In the genomic region with DNA sequence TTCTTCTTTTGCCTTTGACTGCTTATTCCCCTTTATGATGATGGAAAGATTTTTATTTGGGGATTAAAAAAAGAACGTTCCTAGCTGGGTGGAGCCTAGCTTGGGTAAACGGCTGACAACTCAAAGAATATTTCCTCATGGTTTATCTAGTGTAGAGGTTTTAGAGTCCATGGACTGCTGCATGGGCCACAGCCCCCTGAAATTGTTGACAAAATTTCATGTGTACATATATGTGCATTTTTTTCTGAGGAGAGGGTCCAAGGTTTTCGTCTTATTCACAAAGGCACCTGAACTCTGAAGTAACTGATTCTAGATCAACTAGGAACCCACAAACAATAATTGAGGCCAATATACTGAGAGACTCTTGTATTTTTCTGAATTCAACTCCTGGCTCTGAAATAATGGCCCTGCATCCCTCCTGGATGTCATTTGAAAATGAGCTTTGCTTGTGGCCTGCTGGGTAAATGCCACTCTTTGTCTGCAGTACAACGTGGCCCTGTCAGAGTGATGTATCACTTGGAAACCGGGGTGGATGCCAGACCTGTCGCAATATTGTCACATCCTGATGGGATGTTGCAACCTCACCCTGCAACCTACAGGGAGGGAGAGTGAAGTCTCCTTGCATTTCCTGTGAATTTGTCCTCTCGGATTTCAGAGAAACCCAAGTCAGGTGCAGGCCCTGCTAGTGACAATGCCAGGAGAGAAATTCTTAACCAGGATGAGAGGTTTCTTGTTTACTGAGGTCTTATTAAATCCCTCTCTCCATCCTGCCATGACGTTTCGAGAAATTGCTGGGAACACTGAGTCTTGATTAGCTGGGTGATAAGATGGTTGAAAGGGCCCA, we compare ENCODE assay signal across 1 cellular context.
A peak's percentile ranks its signal among the peaks of the same experiment; 100 is the strongest.
TF ChIP-seq lines count a peak whose summit lies in the region.

No MANE protein-coding gene starts in this region.

TF ChIP-seq in HepG2, 621 proteins besides CTCF, POLR2A, EP300 and RAD21 (continued from another document and continues in another):
- TF ChIP-seq, protein P1, sequence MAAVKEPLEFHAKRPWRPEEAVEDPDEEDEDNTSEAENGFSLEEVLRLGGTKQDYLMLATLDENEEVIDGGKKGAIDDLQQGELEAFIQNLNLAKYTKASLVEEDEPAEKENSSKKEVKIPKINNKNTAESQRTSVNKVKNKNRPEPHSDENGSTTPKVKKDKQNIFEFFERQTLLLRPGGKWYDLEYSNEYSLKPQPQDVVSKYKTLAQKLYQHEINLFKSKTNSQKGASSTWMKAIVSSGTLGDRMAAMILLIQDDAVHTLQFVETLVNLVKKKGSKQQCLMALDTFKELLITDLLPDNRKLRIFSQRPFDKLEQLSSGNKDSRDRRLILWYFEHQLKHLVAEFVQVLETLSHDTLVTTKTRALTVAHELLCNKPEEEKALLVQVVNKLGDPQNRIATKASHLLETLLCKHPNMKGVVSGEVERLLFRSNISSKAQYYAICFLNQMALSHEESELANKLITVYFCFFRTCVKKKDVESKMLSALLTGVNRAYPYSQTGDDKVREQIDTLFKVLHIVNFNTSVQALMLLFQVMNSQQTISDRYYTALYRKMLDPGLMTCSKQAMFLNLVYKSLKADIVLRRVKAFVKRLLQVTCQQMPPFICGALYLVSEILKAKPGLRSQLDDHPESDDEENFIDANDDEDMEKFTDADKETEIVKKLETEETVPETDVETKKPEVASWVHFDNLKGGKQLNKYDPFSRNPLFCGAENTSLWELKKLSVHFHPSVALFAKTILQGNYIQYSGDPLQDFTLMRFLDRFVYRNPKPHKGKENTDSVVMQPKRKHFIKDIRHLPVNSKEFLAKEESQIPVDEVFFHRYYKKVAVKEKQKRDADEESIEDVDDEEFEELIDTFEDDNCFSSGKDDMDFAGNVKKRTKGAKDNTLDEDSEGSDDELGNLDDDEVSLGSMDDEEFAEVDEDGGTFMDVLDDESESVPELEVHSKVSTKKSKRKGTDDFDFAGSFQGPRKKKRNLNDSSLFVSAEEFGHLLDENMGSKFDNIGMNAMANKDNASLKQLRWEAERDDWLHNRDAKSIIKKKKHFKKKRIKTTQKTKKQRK (IDR thresholded peaks at IDR 0.05; ENCODE audit: low read length), result no peak
- TF ChIP-seq, protein P2, sequence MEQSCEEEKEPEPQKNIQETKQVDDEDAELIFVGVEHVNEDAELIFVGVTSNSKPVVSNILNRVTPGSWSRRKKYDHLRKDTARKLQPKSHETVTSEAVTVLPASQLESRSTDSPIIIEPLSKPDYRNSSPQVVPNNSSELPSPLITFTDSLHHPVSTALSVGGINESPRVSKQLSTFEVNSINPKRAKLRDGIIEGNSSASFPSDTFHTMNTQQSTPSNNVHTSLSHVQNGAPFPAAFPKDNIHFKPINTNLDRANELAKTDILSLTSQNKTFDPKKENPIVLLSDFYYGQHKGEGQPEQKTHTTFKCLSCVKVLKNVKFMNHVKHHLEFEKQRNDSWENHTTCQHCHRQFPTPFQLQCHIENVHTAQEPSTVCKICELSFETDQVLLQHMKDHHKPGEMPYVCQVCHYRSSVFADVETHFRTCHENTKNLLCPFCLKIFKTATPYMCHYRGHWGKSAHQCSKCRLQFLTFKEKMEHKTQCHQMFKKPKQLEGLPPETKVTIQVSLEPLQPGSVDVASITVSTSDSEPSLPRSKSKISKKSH (CRISPR knock-in tag; IDR thresholded peaks at IDR 0.05; ENCODE audit: borderline replicate concordance), result no peak
- peak; percentile 97 for TF ChIP-seq KDM4B (CRISPR knock-in tag; IDR thresholded peaks at IDR 0.05)
- TF ChIP-seq, protein P3, sequence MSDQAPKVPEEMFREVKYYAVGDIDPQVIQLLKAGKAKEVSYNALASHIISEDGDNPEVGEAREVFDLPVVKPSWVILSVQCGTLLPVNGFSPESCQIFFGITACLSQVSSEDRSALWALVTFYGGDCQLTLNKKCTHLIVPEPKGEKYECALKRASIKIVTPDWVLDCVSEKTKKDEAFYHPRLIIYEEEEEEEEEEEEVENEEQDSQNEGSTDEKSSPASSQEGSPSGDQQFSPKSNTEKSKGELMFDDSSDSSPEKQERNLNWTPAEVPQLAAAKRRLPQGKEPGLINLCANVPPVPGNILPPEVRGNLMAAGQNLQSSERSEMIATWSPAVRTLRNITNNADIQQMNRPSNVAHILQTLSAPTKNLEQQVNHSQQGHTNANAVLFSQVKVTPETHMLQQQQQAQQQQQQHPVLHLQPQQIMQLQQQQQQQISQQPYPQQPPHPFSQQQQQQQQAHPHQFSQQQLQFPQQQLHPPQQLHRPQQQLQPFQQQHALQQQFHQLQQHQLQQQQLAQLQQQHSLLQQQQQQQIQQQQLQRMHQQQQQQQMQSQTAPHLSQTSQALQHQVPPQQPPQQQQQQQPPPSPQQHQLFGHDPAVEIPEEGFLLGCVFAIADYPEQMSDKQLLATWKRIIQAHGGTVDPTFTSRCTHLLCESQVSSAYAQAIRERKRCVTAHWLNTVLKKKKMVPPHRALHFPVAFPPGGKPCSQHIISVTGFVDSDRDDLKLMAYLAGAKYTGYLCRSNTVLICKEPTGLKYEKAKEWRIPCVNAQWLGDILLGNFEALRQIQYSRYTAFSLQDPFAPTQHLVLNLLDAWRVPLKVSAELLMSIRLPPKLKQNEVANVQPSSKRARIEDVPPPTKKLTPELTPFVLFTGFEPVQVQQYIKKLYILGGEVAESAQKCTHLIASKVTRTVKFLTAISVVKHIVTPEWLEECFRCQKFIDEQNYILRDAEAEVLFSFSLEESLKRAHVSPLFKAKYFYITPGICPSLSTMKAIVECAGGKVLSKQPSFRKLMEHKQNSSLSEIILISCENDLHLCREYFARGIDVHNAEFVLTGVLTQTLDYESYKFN (CRISPR knock-in tag; conservative IDR thresholded peaks at IDR 0.05), result peak; percentile 93
- peak; percentile 94 for TF ChIP-seq MYC (CRISPR knock-in tag; IDR thresholded peaks at IDR 0.05; ENCODE audit: borderline replicate concordance)
- TF ChIP-seq, protein P4, sequence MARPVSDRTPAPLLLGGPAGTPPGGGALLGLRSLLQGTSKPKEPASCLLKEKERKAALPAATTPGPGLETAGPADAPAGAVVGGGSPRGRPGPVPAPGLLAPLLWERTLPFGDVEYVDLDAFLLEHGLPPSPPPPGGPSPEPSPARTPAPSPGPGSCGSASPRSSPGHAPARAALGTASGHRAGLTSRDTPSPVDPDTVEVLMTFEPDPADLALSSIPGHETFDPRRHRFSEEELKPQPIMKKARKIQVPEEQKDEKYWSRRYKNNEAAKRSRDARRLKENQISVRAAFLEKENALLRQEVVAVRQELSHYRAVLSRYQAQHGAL (CRISPR knock-in tag; IDR thresholded peaks at IDR 0.05; ENCODE audit: not compliant biosample characterization), result no peak
- TF ChIP-seq ZNF878 (CRISPR knock-in tag; IDR thresholded peaks at IDR 0.05), result no peak; the same call in 1 of the 2 replicates
- TF ChIP-seq, protein P5, sequence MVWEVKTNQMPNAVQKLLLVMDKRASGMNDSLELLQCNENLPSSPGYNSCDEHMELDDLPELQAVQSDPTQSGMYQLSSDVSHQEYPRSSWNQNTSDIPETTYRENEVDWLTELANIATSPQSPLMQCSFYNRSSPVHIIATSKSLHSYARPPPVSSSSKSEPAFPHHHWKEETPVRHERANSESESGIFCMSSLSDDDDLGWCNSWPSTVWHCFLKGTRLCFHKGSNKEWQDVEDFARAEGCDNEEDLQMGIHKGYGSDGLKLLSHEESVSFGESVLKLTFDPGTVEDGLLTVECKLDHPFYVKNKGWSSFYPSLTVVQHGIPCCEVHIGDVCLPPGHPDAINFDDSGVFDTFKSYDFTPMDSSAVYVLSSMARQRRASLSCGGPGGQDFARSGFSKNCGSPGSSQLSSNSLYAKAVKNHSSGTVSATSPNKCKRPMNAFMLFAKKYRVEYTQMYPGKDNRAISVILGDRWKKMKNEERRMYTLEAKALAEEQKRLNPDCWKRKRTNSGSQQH (CRISPR knock-in tag; IDR thresholded peaks at IDR 0.05; ENCODE audit: low read depth), result peak; percentile 65
- TF ChIP-seq MZF1 (CRISPR knock-in tag; IDR thresholded peaks at IDR 0.05; ENCODE audit: borderline replicate concordance), result no peak
- TF ChIP-seq ZEB1 (IDR thresholded peaks at IDR 0.05; ENCODE audit: insufficient replicate concordance, low read depth), result peak; percentile 41
- peak; percentile 36; the same call in 1 of the 2 replicates for TF ChIP-seq ZNF564 (CRISPR knock-in tag; IDR thresholded peaks at IDR 0.05)
- TF ChIP-seq, protein P6, sequence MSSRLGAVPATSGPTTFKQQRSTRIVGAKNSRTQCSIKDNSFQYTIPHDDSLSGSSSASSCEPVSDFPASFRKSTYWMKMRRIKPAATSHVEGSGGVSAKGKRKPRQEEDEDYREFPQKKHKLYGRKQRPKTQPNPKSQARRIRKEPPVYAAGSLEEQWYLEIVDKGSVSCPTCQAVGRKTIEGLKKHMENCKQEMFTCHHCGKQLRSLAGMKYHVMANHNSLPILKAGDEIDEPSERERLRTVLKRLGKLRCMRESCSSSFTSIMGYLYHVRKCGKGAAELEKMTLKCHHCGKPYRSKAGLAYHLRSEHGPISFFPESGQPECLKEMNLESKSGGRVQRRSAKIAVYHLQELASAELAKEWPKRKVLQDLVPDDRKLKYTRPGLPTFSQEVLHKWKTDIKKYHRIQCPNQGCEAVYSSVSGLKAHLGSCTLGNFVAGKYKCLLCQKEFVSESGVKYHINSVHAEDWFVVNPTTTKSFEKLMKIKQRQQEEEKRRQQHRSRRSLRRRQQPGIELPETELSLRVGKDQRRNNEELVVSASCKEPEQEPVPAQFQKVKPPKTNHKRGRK (CRISPR knock-in tag; IDR thresholded peaks at IDR 0.05), result no peak
- TF ChIP-seq ZFAT (CRISPR knock-in tag; conservative IDR thresholded peaks at IDR 0.05), result no peak
- TF ChIP-seq, protein P7, sequence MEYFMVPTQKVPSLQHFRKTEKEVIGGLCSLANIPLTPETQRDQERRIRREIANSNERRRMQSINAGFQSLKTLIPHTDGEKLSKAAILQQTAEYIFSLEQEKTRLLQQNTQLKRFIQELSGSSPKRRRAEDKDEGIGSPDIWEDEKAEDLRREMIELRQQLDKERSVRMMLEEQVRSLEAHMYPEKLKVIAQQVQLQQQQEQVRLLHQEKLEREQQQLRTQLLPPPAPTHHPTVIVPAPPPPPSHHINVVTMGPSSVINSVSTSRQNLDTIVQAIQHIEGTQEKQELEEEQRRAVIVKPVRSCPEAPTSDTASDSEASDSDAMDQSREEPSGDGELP (IDR thresholded peaks at IDR 0.05; ENCODE audit: borderline replicate concordance, low read depth), result peak; percentile 75; the same call in 1 of the 2 replicates
- TF ChIP-seq, protein P8, sequence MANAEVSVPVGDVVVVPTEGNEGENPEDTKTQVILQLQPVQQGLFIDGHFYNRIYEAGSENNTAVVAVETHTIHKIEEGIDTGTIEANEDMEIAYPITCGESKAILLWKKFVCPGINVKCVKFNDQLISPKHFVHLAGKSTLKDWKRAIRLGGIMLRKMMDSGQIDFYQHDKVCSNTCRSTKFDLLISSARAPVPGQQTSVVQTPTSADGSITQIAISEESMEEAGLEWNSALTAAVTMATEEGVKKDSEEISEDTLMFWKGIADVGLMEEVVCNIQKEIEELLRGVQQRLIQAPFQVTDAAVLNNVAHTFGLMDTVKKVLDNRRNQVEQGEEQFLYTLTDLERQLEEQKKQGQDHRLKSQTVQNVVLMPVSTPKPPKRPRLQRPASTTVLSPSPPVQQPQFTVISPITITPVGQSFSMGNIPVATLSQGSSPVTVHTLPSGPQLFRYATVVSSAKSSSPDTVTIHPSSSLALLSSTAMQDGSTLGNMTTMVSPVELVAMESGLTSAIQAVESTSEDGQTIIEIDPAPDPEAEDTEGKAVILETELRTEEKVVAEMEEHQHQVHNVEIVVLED (CRISPR knock-in tag; IDR thresholded peaks at IDR 0.05; ENCODE audit: borderline replicate concordance), result 0 out of 2 replicates have a peak, but pooled peaks have one; percentile 26
- TF ChIP-seq, protein P9, sequence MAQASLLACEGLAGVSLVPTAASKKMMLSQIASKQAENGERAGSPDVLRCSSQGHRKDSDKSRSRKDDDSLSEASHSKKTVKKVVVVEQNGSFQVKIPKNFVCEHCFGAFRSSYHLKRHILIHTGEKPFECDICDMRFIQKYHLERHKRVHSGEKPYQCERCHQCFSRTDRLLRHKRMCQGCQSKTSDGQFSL (CRISPR knock-in tag; IDR thresholded peaks at IDR 0.05), result no peak
- TF ChIP-seq, protein P10, sequence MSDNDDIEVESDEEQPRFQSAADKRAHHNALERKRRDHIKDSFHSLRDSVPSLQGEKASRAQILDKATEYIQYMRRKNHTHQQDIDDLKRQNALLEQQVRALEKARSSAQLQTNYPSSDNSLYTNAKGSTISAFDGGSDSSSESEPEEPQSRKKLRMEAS (IDR thresholded peaks at IDR 0.05), result peak; percentile 93
- peak; percentile 30; the same call in 1 of the 2 replicates for TF ChIP-seq TBX3 (IDR thresholded peaks at IDR 0.05; ENCODE audit: borderline replicate concordance)
- peak; percentile 89 for TF ChIP-seq ZBTB7B (CRISPR knock-in tag; IDR thresholded peaks at IDR 0.05)
- peak; percentile 44; the same call in 1 of the 2 replicates for TF ChIP-seq MIXL1 (CRISPR knock-in tag; IDR thresholded peaks at IDR 0.05)
- no peak for TF ChIP-seq ZC3H4 (CRISPR knock-in tag; IDR thresholded peaks at IDR 0.05; ENCODE audit: borderline replicate concordance)
- TF ChIP-seq TBX2 (CRISPR knock-in tag; IDR thresholded peaks at IDR 0.05; ENCODE audit: borderline replicate concordance), result peak; percentile 96
- peak; percentile 96 for TF ChIP-seq ZNF331 (CRISPR knock-in tag; IDR thresholded peaks at IDR 0.05)
- peak; percentile 2; the same call in 1 of the 2 replicates for TF ChIP-seq NFE2L2 (IDR thresholded peaks at IDR 0.05; ENCODE audit: low read length)
- TF ChIP-seq, protein P11, sequence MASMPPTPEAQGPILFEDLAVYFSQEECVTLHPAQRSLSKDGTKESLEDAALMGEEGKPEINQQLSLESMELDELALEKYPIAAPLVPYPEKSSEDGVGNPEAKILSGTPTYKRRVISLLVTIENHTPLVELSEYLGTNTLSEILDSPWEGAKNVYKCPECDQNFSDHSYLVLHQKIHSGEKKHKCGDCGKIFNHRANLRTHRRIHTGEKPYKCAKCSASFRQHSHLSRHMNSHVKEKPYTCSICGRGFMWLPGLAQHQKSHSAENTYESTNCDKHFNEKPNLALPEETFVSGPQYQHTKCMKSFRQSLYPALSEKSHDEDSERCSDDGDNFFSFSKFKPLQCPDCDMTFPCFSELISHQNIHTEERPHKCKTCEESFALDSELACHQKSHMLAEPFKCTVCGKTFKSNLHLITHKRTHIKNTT (CRISPR knock-in tag; IDR thresholded peaks at IDR 0.05), result no peak
- no peak for TF ChIP-seq ZNF713 (CRISPR knock-in tag; IDR thresholded peaks at IDR 0.05)
- peak; percentile 35; the same call in 1 of the 2 replicates for TF ChIP-seq CREB1 (IDR thresholded peaks at IDR 0.05)
- TF ChIP-seq CREB1 (CRISPR knock-in tag; IDR thresholded peaks at IDR 0.05), result peak; percentile 84
- TF ChIP-seq RFX5 (IDR thresholded peaks at IDR 0.05; ENCODE audit: low read depth, low read length), result peak; percentile 19; the same call in 1 of the 2 replicates
- TF ChIP-seq GZF1 (CRISPR knock-in tag; IDR thresholded peaks at IDR 0.05), result no peak
- TF ChIP-seq EZH2 (conservative IDR thresholded peaks at IDR 0.05; ENCODE audit: low read depth, low read length), result no peak
- TF ChIP-seq ZFP1 (CRISPR knock-in tag; IDR thresholded peaks at IDR 0.05), result peak; percentile 90; the same call in 1 of the 2 replicates
- TF ChIP-seq SNRNP70 (IDR thresholded peaks at IDR 0.05; ENCODE audit: low read depth, low read length), result no peak
- TF ChIP-seq, protein P12, sequence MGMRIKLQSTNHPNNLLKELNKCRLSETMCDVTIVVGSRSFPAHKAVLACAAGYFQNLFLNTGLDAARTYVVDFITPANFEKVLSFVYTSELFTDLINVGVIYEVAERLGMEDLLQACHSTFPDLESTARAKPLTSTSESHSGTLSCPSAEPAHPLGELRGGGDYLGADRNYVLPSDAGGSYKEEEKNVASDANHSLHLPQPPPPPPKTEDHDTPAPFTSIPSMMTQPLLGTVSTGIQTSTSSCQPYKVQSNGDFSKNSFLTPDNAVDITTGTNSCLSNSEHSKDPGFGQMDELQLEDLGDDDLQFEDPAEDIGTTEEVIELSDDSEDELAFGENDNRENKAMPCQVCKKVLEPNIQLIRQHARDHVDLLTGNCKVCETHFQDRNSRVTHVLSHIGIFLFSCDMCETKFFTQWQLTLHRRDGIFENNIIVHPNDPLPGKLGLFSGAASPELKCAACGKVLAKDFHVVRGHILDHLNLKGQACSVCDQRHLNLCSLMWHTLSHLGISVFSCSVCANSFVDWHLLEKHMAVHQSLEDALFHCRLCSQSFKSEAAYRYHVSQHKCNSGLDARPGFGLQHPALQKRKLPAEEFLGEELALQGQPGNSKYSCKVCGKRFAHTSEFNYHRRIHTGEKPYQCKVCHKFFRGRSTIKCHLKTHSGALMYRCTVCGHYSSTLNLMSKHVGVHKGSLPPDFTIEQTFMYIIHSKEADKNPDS (CRISPR knock-in tag; IDR thresholded peaks at IDR 0.05), result no peak
